1 cellular context compared by ENCODE assay signal in the genomic region with DNA sequence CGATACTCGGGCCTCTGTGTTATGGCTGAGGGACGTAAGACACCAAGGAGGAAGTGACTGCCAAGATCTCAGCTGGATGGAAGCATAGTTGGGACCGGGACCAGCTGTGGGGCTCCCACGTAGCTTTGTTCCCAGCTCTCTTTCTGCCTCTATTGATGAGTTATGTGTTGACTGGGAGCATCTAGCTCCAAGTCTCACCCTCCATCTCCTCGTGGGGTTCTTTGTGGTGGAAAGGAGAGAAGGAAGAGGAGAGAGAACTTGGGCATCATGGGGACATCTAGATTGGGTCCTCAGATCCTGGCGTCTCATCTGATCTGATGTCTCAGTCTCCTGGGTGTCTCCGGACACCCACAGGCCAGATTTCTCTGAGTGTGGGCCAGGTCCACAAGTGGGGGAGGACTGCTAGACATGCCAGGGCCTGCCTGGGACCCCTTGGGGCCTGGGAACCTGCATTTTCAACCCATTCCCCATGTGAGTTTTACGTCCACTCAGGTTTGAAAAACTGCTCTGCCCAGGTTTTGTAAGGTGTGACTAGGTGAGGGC.
TF ChIP-seq lines count a peak whose summit lies in the region.

No MANE protein-coding gene starts in this region.

TF ChIP-seq in IMR-90, 13 proteins besides CTCF, POLR2A, EP300 and RAD21:
- no peak for TF ChIP-seq BHLHE40 (IDR thresholded peaks at IDR 0.05; ENCODE audit: low read depth, low read length)
- TF ChIP-seq NFE2L2 (IDR thresholded peaks at IDR 0.05; ENCODE audit: low read depth, low read length), result no peak
- TF ChIP-seq CHD1 (IDR thresholded peaks at IDR 0.05; ENCODE audit: low read depth, low read length), result no peak
- TF ChIP-seq FOS (IDR thresholded peaks at IDR 0.05; ENCODE audit: low read depth, low read length), result no peak
- no peak for TF ChIP-seq RFX5 (IDR thresholded peaks at IDR 0.05; ENCODE audit: low read depth, low read length)
- TF ChIP-seq, protein P1, sequence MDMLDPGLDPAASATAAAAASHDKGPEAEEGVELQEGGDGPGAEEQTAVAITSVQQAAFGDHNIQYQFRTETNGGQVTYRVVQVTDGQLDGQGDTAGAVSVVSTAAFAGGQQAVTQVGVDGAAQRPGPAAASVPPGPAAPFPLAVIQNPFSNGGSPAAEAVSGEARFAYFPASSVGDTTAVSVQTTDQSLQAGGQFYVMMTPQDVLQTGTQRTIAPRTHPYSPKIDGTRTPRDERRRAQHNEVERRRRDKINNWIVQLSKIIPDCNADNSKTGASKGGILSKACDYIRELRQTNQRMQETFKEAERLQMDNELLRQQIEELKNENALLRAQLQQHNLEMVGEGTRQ (IDR thresholded peaks at IDR 0.05; ENCODE audit: low read depth, low read length), result no peak
- no peak for TF ChIP-seq MAZ (IDR thresholded peaks at IDR 0.05; ENCODE audit: borderline replicate concordance, low read depth, low read length)
